Comparison of ENCODE assay signal across 21 cellular contexts in the genomic region with DNA sequence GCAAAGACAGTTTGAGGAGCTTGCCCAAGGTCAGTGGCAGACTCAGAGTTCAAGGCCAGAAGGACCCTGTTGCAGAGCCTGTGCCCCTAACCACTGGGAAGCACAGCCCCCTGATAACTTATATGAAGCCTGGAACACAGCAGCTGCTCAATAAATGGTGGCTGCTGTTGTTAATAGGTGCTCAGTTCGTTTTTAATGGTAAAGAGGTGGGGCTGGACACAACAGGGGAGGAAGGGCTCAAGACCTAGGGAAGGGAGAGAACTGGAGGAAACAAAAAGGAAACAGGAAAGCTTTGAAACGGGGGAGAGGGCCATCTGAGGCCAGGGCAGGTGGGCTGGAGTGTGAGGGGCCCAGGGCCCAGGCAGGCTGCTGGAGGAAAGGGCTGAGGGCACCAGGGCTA.
DNase-seq lines count a peak whose midpoint lies in the region; ATAC-seq and TF ChIP-seq lines count a peak whose summit lies in the region.
"Had no signal": no experiment of that assay in that cellular context is flagged by ENCODE, and none has a peak within 500 bp of the region (broad histone marks: within the 10 kb centered on the region; RNA-seq: fewer than 3 reads in every experiment).

No MANE protein-coding gene starts in this region.

- peaks cover 0 to 17% (median 0%) of the 10 kb centered on the region in 11 experiments; a peak in 3 of 22 replicates for H4K20me1 ChIP-seq in BLaER1 treated with 17β-estradiol and CSF1 and Interleukin-3, amounts not matched to agents 10 nM and 100 nM

- TF ChIP-seq CTCF in WERI-Rb-1 (IDR thresholded peaks at IDR 0.05; ENCODE audit: low read depth, low read length): no peak
- no peak for TF ChIP-seq CTCF in nephron (IDR thresholded peaks at IDR 0.05; ENCODE audit: unreplicated experiment in 3 of 3)
- TF ChIP-seq CTCF in type B pancreatic cell (conservative IDR thresholded peaks at IDR 0.05): no peak
- TF ChIP-seq CTCF in endodermal cell (conservative IDR thresholded peaks at IDR 0.05): no peak

- peaks cover 0 to 14% (median 0%) of the 10 kb centered on the region in 11 experiments; a peak in 4 of 22 replicates for H3K9me3 ChIP-seq in BLaER1 treated with 17β-estradiol and CSF1 and Interleukin-3, amounts not matched to agents 10 nM and 100 nM (replicated peaks in 1 of 11)
- H3K9me3 ChIP-seq in WERI-Rb-1 (ENCODE audit: severe bottlenecking): peaks cover 4% of the 10 kb centered on the region
- no peaks in the 10 kb centered on the region for H3K9me3 ChIP-seq in endodermal cell (ENCODE audit: control insufficient read depth, low read length)
- H3K9me3 ChIP-seq: A549, BE2C had no signal

- no peak for ATAC-seq in GM19328 (IDR thresholded peaks at IDR 0.05; ENCODE audit: unreplicated experiment)
- ATAC-seq: A549 had no signal

- H3K4me1 Mint-ChIP-seq in nephron (peaks cover 59% of the 10 kb centered on the region), type B pancreatic cell (ENCODE audit: unreplicated experiment) (peaks cover 56% of the 10 kb centered on the region), endodermal cell (peaks cover 22% of the 10 kb centered on the region)

- H3K36me3 Mint-ChIP-seq in nephron (ENCODE audit: low read depth): no peaks in the 10 kb centered on the region
- H3K36me3 Mint-ChIP-seq in type B pancreatic cell: no peaks in the 10 kb centered on the region
- no peaks in the 10 kb centered on the region for H3K36me3 Mint-ChIP-seq in endodermal cell (ENCODE audit: low read depth)
- H3K36me3 Mint-ChIP-seq: CD4-positive, alpha-beta memory T cell had no signal

- peak overlapping the region in 3 of 11 experiments; percentile 24 to 49 (median 46); a peak in 4 of 22 replicates for H3K27ac ChIP-seq in BLaER1 treated with 17β-estradiol and CSF1 and Interleukin-3, amounts not matched to agents 10 nM and 100 nM
- peak overlapping the region; percentile 18; the same call in 1 of the 2 replicates for H3K27ac ChIP-seq in WERI-Rb-1
- no peak overlapping the region for H3K27ac ChIP-seq in endodermal cell (ENCODE audit: low read depth, low read length)
- H3K27ac ChIP-seq: A549, GM23248 had no signal

- DNase-seq in WERI-Rb-1 (no peak), type B pancreatic cell (ENCODE audit: extremely low spot score, unreplicated experiment) (no peak), endodermal cell (no peak), foreskin melanocyte (no peak)
- DNase-seq: 8988T; ACHN; AML-193; BE2C; C1 segment of cervical spinal cord; Calu3; CD4-positive, alpha-beta memory T cell; COR-L47; DMS153; DND-41; GM23248; H7; HCEC 1CT had no signal

- H3K36me3 ChIP-seq in BLaER1 treated with 17β-estradiol and CSF1 and Interleukin-3, amounts not matched to agents 10 nM and 100 nM: no peaks in the 10 kb centered on the region
- H3K36me3 ChIP-seq in WERI-Rb-1 (no peaks in the 10 kb centered on the region), endodermal cell (ENCODE audit: control insufficient read depth, insufficient read depth, low read length) (no peaks in the 10 kb centered on the region)
- H3K36me3 ChIP-seq: BE2C had no signal

- H3K9me3 Mint-ChIP-seq in nephron (no peaks in the 10 kb centered on the region), type B pancreatic cell (no peaks in the 10 kb centered on the region), endodermal cell (no peaks in the 10 kb centered on the region)
- H3K9me3 Mint-ChIP-seq: CD4-positive, alpha-beta memory T cell had no signal

- H3K27ac Mint-ChIP-seq in nephron (peak overlapping the region in 2 of 3 experiments; percentile 23 to 81), type B pancreatic cell (no peak overlapping the region), endodermal cell (no peak overlapping the region)

- no peak overlapping the region for H3K9ac ChIP-seq in BLaER1 treated with 17β-estradiol and CSF1 and Interleukin-3, amounts not matched to agents 10 nM and 100 nM
- H3K9ac ChIP-seq in endodermal cell (ENCODE audit: extremely low read depth, low read length, poor library complexity, severe bottlenecking): no peak overlapping the region
- H3K9ac ChIP-seq: GM23248 had no signal

- 87 to 90% methylated on average over 2 of the region's 2 CpGs for WGBS in endodermal cell (ENCODE audit: insufficient coverage in 1 of 2, insufficient read length in 1 of 2), 2 experiments

- no peaks in the 10 kb centered on the region; a peak in 1 of 22 replicates for H3K27me3 ChIP-seq in BLaER1 treated with 17β-estradiol and CSF1 and Interleukin-3, amounts not matched to agents 10 nM and 100 nM
- H3K27me3 ChIP-seq in WERI-Rb-1 (ENCODE audit: insufficient read depth, low read depth, severe bottlenecking): no peaks in the 10 kb centered on the region
- no peaks in the 10 kb centered on the region for H3K27me3 ChIP-seq in endodermal cell (ENCODE audit: control insufficient read depth, insufficient read depth, low read length, poor library complexity, severe bottlenecking)
- H3K27me3 ChIP-seq: BE2C had no signal

- H3K27me3 Mint-ChIP-seq in nephron (ENCODE audit: low read depth) (peaks cover 12% of the 10 kb centered on the region), type B pancreatic cell (peaks cover 2% of the 10 kb centered on the region), endodermal cell (ENCODE audit: insufficient read depth) (peaks cover 2% of the 10 kb centered on the region)

- H3K4me3 Mint-ChIP-seq in nephron (no peak overlapping the region), type B pancreatic cell (peak overlapping the region; percentile 27), endodermal cell (no peak overlapping the region)
- H3K4me3 Mint-ChIP-seq: CD4-positive, alpha-beta memory T cell had no signal

- no peak overlapping the region for H3K4me3 ChIP-seq in BLaER1 treated with 17β-estradiol and CSF1 and Interleukin-3, amounts not matched to agents 10 nM and 100 nM
- H3K4me3 ChIP-seq in WERI-Rb-1 (ENCODE audit: low read depth, low read length) (no peak overlapping the region), endodermal cell (ENCODE audit: low read length) (no peak overlapping the region)
- H3K4me3 ChIP-seq: A549, GM23248 had no signal

- H3K4me2 ChIP-seq in BLaER1 treated with 17β-estradiol and CSF1 and Interleukin-3, amounts not matched to agents 10 nM and 100 nM: peak overlapping the region in 9 of 11 experiments; percentile 50 to 93 (median 68); a peak in 14 of 22 replicates
- H3K4me2 ChIP-seq: A549 had no signal

- H3K4me1 ChIP-seq in BLaER1 treated with 17β-estradiol and CSF1 and Interleukin-3, amounts not matched to agents 10 nM and 100 nM: peaks cover 18 to 51% (median 33%) of the 10 kb centered on the region in 10 experiments
- H3K4me1 ChIP-seq in endodermal cell (ENCODE audit: control insufficient read depth, insufficient read depth, low read length): no peaks in the 10 kb centered on the region
- H3K4me1 ChIP-seq: A549, BE2C had no signal

Comparison
In these comparisons a context has a peak if more than half of its experiments do, and no peak if none do; other contexts are left out.
1. H3K27ac Mint-ChIP-seq: peak in nephron (2 of 3); none in type B pancreatic cell (single experiment) and endodermal cell (single experiment).